In genomic region chr7:1032536-1033181, GRCh38 we compare ENCODE assay signal across 18 cellular contexts. TPM values are rescaled to one million over a fixed set of nuclear protein-coding genes. Genes with fewer than 3 reads are reported as not detected.
"Had no signal": no experiment of that assay in that cellular context is flagged by ENCODE, and none has a peak within 500 bp of the region (broad histone marks: within the 10 kb centered on the region; RNA-seq: fewer than 3 reads in every experiment).

No MANE protein-coding gene starts in this region.

- DNase-seq: activated CD4-positive, CD25-positive, alpha-beta regulatory T cell treated with anti-CD3 and anti-CD28 coated beads, Interleukin-2, amount 50 U/mL, for 72 hours; activated CD8-positive, alpha-beta memory T cell treated with anti-CD3 and anti-CD28 coated beads, Interleukin-2, amount 50 U/mL, for 4 hours; activated CD8-positive, alpha-beta T cell treated with anti-CD3 and anti-CD28 coated beads for 36 hours; activated naive CD8-positive, alpha-beta T cell treated with anti-CD3 and anti-CD28 coated beads, Interleukin-2, amount 50 U/mL, for 24 hours; activated T-cell treated with anti-CD3 and anti-CD28 coated beads, Interleukin-2, amount 50 U/mL, for 72 hours; colonic mucosa; hippocampal formation; left cardiac atrium; lower lobe of right lung; midbrain; stimulated activated CD4-positive, alpha-beta T cell treated with anti-CD3 and anti-CD28 coated beads, Interleukin-15, amount 100 ng/mL, for 24 hours; stimulated activated CD4-positive, alpha-beta T cell treated with anti-CD3 and anti-CD28 coated beads, Interleukin-4, amount 100 ng/mL, for 24 hours; thyroid gland; uterus had no signal

- H3K9me3 Mint-ChIP-seq: activated CD8-positive, alpha-beta T cell treated with anti-CD3 and anti-CD28 coated beads for 36 hours; activated naive CD8-positive, alpha-beta T cell treated with anti-CD3 and anti-CD28 coated beads, Interleukin-2, amount 50 U/mL, for 24 hours; activated T-cell treated with anti-CD3 and anti-CD28 coated beads, Interleukin-2, amount 50 U/mL, for 72 hours had no signal

- H3K27ac Mint-ChIP-seq: activated CD8-positive, alpha-beta T cell treated with anti-CD3 and anti-CD28 coated beads for 36 hours; activated naive CD8-positive, alpha-beta T cell treated with anti-CD3 and anti-CD28 coated beads, Interleukin-2, amount 50 U/mL, for 24 hours; activated T-cell treated with anti-CD3 and anti-CD28 coated beads, Interleukin-2, amount 50 U/mL, for 72 hours had no signal

- H3K4me3 Mint-ChIP-seq: activated CD8-positive, alpha-beta T cell treated with anti-CD3 and anti-CD28 coated beads for 36 hours; activated naive CD8-positive, alpha-beta T cell treated with anti-CD3 and anti-CD28 coated beads, Interleukin-2, amount 50 U/mL, for 24 hours; activated T-cell treated with anti-CD3 and anti-CD28 coated beads, Interleukin-2, amount 50 U/mL, for 72 hours had no signal

- H3K27me3 Mint-ChIP-seq: activated CD8-positive, alpha-beta T cell treated with anti-CD3 and anti-CD28 coated beads for 36 hours; activated naive CD8-positive, alpha-beta T cell treated with anti-CD3 and anti-CD28 coated beads, Interleukin-2, amount 50 U/mL, for 24 hours had no signal

- ATAC-seq: activated CD8-positive, alpha-beta T cell treated with anti-CD3 and anti-CD28 coated beads for 36 hours; activated naive CD8-positive, alpha-beta T cell treated with anti-CD3 and anti-CD28 coated beads, Interleukin-2, amount 50 U/mL, for 24 hours; activated T-cell treated with anti-CD3 and anti-CD28 coated beads, Interleukin-2, amount 50 U/mL, for 72 hours; left cardiac atrium; lower lobe of right lung had no signal

RNA-seq across cellular contexts. Expression of gene CYP2W1, which starts 49.7 kb away (rescaled TPM):
- total RNA-seq: activated CD8-positive, alpha-beta T cell treated with anti-CD3 and anti-CD28 coated beads for 36 hours; activated T-cell treated with anti-CD3 and anti-CD28 coated beads, Interleukin-2, amount 50 U/mL, for 72 hours; ascending aorta; left cardiac atrium; lower lobe of right lung; osteoblast; pulmonary artery endothelial cell; T-helper 2 cell treated with Interferon-gamma antibody and Interleukin-4, amounts not matched to agents 100 ng/mL and 5 ng/mL, for 36 hours; thyroid gland had no signal
